ENCODE assay signal across 11 cellular contexts in the genomic region with DNA sequence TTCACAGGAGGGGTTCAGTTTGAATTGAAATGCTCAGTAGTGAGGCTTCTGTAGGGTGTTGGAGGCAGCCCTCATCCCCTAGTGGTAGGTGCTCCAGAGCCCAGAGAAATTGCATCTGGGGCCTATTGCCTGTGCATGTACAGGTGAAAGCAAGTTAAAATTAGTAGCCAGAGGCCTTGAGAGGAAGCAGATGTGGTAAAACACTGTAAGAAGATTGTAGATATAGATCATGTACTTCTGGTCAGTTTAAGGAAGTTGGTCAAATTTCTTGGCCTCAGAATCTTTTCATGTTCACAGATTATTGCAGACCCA. TPM values are rescaled to one million over a fixed set of nuclear protein-coding genes. Genes with fewer than 3 reads are reported as not detected.
DNase-seq lines count a peak whose midpoint lies in the region; ATAC-seq and TF ChIP-seq lines count a peak whose summit lies in the region.
"Had no signal": no experiment of that assay in that cellular context is flagged by ENCODE, and none has a peak within 500 bp of the region (broad histone marks: within the 10 kb centered on the region; RNA-seq: fewer than 3 reads in every experiment).

No MANE protein-coding gene starts in this region.

- peaks cover 4% of the 10 kb centered on the region; the same call in 1 of the 2 replicates for H3K9me2 ChIP-seq in PC-9 (ENCODE audit: insufficient read depth)

- H3K27me3 ChIP-seq in cardiac muscle cell (no peaks in the 10 kb centered on the region), heart right ventricle (no peaks in the 10 kb centered on the region), PC-9 (ENCODE audit: insufficient read depth, low read depth) (no peaks in the 10 kb centered on the region)
- H3K27me3 ChIP-seq: SJSA1, upper lobe of left lung had no signal

- peaks cover 10 to 16% of the 10 kb centered on the region in 2 donors for H3K4me1 Mint-ChIP-seq in stimulated activated naive B cell treated with anti-CD40 and anti-IgM and Interleukin-4, amounts not matched to agents 10 μg/mL and 1 μg/mL and 100 μg/mL, for 72 hours

- no TSS peak for BruUV-seq in PC-9 (replicated peaks; lab: Mats Ljungman, UMichigan)

- no peaks in the 10 kb centered on the region for H3F3A ChIP-seq in PC-9 (ENCODE audit: insufficient read depth, low read depth)

- CTCF ChIA-PET in PC-9 (lab: Charles Lee) = no interaction called here

- H3K27me3 Mint-ChIP-seq in stimulated activated naive B cell treated with anti-CD40 and anti-IgM and Interleukin-4, amounts not matched to agents 10 μg/mL and 1 μg/mL and 100 μg/mL, for 72 hours = no peaks in the 10 kb centered on the region

- H3K79me2 ChIP-seq in PC-9 (ENCODE audit: low read depth) = no peaks in the 10 kb centered on the region

- TF ChIP-seq CTCF in cardiac muscle cell (IDR thresholded peaks at IDR 0.05; ENCODE audit: low read depth, low read length) = peak; percentile 26
- no peak for TF ChIP-seq CTCF in heart right ventricle (IDR thresholded peaks at IDR 0.05)
- TF ChIP-seq CTCF in PC-9 (conservative IDR thresholded peaks at IDR 0.05) = peak; percentile 33; the same call in 1 of the 2 replicates

- peaks cover under 1 to 1% of the 10 kb centered on the region in 2 donors for H3K9me3 Mint-ChIP-seq in stimulated activated naive B cell treated with anti-CD40 and anti-IgM and Interleukin-4, amounts not matched to agents 10 μg/mL and 1 μg/mL and 100 μg/mL, for 72 hours

- H3K27ac ChIP-seq in cardiac muscle cell (no peak overlapping the region), heart right ventricle (no peak overlapping the region), PC-9 (no peak overlapping the region)
- H3K27ac ChIP-seq: SJSA1, upper lobe of left lung had no signal

- H3K36me3 ChIP-seq in cardiac muscle cell (no peaks in the 10 kb centered on the region), heart right ventricle (no peaks in the 10 kb centered on the region), PC-9 (ENCODE audit: low read depth) (no peaks in the 10 kb centered on the region)
- H3K36me3 ChIP-seq: SJSA1, upper lobe of left lung had no signal

- H3K4me1 ChIP-seq in cardiac muscle cell (ENCODE audit: low read depth) (no peaks in the 10 kb centered on the region), heart right ventricle (peaks cover 0 to 9% (median 0%) of the 10 kb centered on the region in 9 donors), PC-9 (replicated peaks; ENCODE audit: insufficient read depth) (no peaks in the 10 kb centered on the region)
- H3K4me1 ChIP-seq: upper lobe of left lung had no signal

- H3K9me3 ChIP-seq in cardiac muscle cell (ENCODE audit: low read depth) = no peaks in the 10 kb centered on the region
- H3K9me3 ChIP-seq in heart right ventricle = no peaks in the 10 kb centered on the region
- no peaks in the 10 kb centered on the region for H3K9me3 ChIP-seq in PC-9 (ENCODE audit: insufficient read depth, low read depth)
- H3K9me3 ChIP-seq: SJSA1, upper lobe of left lung had no signal

- no peaks in the 10 kb centered on the region for H4K20me1 ChIP-seq in PC-9 (ENCODE audit: insufficient read depth)

- no peak overlapping the region for H3K4me3 Mint-ChIP-seq in stimulated activated naive B cell treated with anti-CD40 and anti-IgM and Interleukin-4, amounts not matched to agents 10 μg/mL and 1 μg/mL and 100 μg/mL, for 72 hours

- no peak for DNase-seq in cardiac muscle cell (ENCODE audit: low read depth in 1 of 2, low spot score in 1 of 2)
- DNase-seq in heart right ventricle = no peak
- DNase-seq in PC-9 = no peak
- no peak for DNase-seq in stimulated activated naive B cell treated with anti-CD40 and anti-IgM and Interleukin-4, amounts not matched to agents 10 μg/mL and 1 μg/mL and 100 μg/mL, for 72 hours
- DNase-seq in SHP77 treated with DMSO at 0.1 percent for 48 hours (lab: John Stamatoyannopoulos, UW) = no peak
- no peak for DNase-seq in HuH-7.5 (ENCODE audit: low spot score)
- DNase-seq: aorta, upper lobe of left lung had no signal

- H3K4me2 ChIP-seq in PC-9 = no peak overlapping the region

- ATAC-seq in heart right ventricle (no peak), HG02884 (IDR thresholded peaks at IDR 0.05; ENCODE audit: unreplicated experiment) (peak; percentile 55), HG03097 (IDR thresholded peaks at IDR 0.05; ENCODE audit: low FRiP score, unreplicated experiment) (no peak)
- ATAC-seq in stimulated activated naive B cell treated with anti-CD40 and anti-IgM and Interleukin-4, amounts not matched to agents 10 μg/mL and 1 μg/mL and 100 μg/mL, for 72 hours (replicated peaks) = peak; percentile 65 to 71

- H3K27ac Mint-ChIP-seq in stimulated activated naive B cell treated with anti-CD40 and anti-IgM and Interleukin-4, amounts not matched to agents 10 μg/mL and 1 μg/mL and 100 μg/mL, for 72 hours = no peak overlapping the region

- no peak overlapping the region for H3K4me3 ChIP-seq in cardiac muscle cell
- no peak overlapping the region for H3K4me3 ChIP-seq in heart right ventricle
- no peak overlapping the region for H3K4me3 ChIP-seq in PC-9
- H3K4me3 ChIP-seq: SJSA1, upper lobe of left lung had no signal

- peaks cover 0 to 4% of the 10 kb centered on the region in 2 donors for H3K36me3 Mint-ChIP-seq in stimulated activated naive B cell treated with anti-CD40 and anti-IgM and Interleukin-4, amounts not matched to agents 10 μg/mL and 1 μg/mL and 100 μg/mL, for 72 hours

- H2AFZ ChIP-seq in PC-9 = no peak overlapping the region

- intact Hi-C loops in heart right ventricle (cut with DNase I) (no loop called here), PC-9 (cut with micrococcal nuclease; ENCODE audit: unreplicated experiment) (no loop called here)

- POLR2A ChIA-PET in PC-9 (lab: Charles Lee; ENCODE audit: unreplicated experiment) = no interaction called here

RNA-seq across cellular contexts. Expression of a gene that starts 34.6 kb away (rescaled TPM):
- total RNA-seq in cardiac muscle cell = 0.18 and 0.33 TPM in 2 replicates
- 0.17 TPM in 1 of 2 replicates, not detected in the other for polyA plus RNA-seq in cardiac muscle cell
- 1 to 10 TPM in 9 of 10 donors, under 1 TPM in 1; 0.93 to 3.9 (median 2.0) TPM for total RNA-seq in heart right ventricle
- polyA plus RNA-seq in heart right ventricle = 1 to 10 TPM; 1.1 to 1.5 TPM
- 0.25 and 0.55 TPM in 2 replicates for total RNA-seq in PC-9 (2021)

RNA-seq across cellular contexts. Expression of a gene that starts 41.7 kb away (rescaled TPM):
- total RNA-seq in cardiac muscle cell (not detected in 2 replicates), heart right ventricle (1 to 10 TPM in 4 of 10 donors, under 1 TPM in 5, not detected in 1; 0.33 to 3.1 (median 0.81) TPM), PC-9 (2021) (not detected in 2 replicates)
- polyA plus RNA-seq in cardiac muscle cell (0.22 TPM in 2 replicates), heart right ventricle (under 1 TPM; 0.33 to 0.37 TPM)
- total RNA-seq: SJSA1 had no signal

Comparison
In these comparisons a context has a peak if more than half of its experiments do, and no peak if none do; other contexts are left out.
1. CTCF ChIP-seq: peak in cardiac muscle cell (single experiment) and PC-9 (single experiment); none in heart right ventricle (0 of 9).
2. ATAC-seq: peak in HG02884 (single experiment) and stimulated activated naive B cell treated with anti-CD40 and anti-IgM and Interleukin-4, amounts not matched to agents 10 μg/mL and 1 μg/mL and 100 μg/mL, for 72 hours (2 of 2); none in heart right ventricle (0 of 8) and HG03097 (single experiment).